In genomic region chr6:169162968-169163903, GRCh38 we compare ENCODE assay signal across 8 cellular contexts.
A peak's percentile ranks its signal among the peaks of the same experiment; 100 is the strongest.
DNase-seq lines count a peak whose midpoint lies in the region; ATAC-seq and TF ChIP-seq lines count a peak whose summit lies in the region.

No MANE protein-coding gene starts in this region.

- H3K36me3 Mint-ChIP-seq in activated naive CD4-positive, alpha-beta T cell treated with anti-CD3 and anti-CD28 coated beads for 36 hours (ENCODE audit: low read depth), result no peaks in the 10 kb centered on the region

- no peak for TF ChIP-seq POLR2A in upper lobe of left lung (IDR thresholded peaks at IDR 0.05)

- no peak overlapping the region for H3K4me2 ChIP-seq in hepatocyte

- WGBS in hepatocyte (ENCODE audit: low lambda C conversion rate, missing lambda C conversion rate), result 94% methylated on average over 10 of the region's 11 CpGs
- 78 to 88% methylated on average over 11 of the region's 11 CpGs for WGBS in upper lobe of left lung, 2 donors

- H3K27ac ChIP-seq in hepatocyte, result no peak overlapping the region
- peak overlapping the region in 2 of 4 donors; percentile 14 to 58 for H3K27ac ChIP-seq in upper lobe of left lung

- H3K79me2 ChIP-seq in hepatocyte, result no peaks in the 10 kb centered on the region

- H2AFZ ChIP-seq in hepatocyte, result no peak overlapping the region

- peak overlapping the region; percentile 20; the same call in 1 of the 2 replicates for H3K4me3 ChIP-seq in WI38 (ENCODE audit: low read depth, low read length)
- H3K4me3 ChIP-seq in hepatocyte, result no peak overlapping the region
- no peak overlapping the region for H3K4me3 ChIP-seq in upper lobe of left lung

- H3K27me3 ChIP-seq in hepatocyte (no peaks in the 10 kb centered on the region), upper lobe of left lung (no peaks in the 10 kb centered on the region)

- H4K20me1 ChIP-seq in hepatocyte (ENCODE audit: insufficient read depth, poor library complexity, severe bottlenecking), result no peaks in the 10 kb centered on the region

- no peaks in the 10 kb centered on the region for H3K4me1 Mint-ChIP-seq in activated naive CD4-positive, alpha-beta T cell treated with anti-CD3 and anti-CD28 coated beads for 36 hours (ENCODE audit: low read depth)

- CTCF ChIA-PET in activated naive CD4-positive, alpha-beta T cell treated with anti-CD3 and anti-CD28 coated beads for 36 hours (lab: Charles Lee), result no interaction called here

- H3K36me3 ChIP-seq in hepatocyte (replicated peaks; ENCODE audit: insufficient read depth, low read depth), result no peaks in the 10 kb centered on the region
- no peaks in the 10 kb centered on the region for H3K36me3 ChIP-seq in upper lobe of left lung

- no peaks in the 10 kb centered on the region for H3K9me2 ChIP-seq in hepatocyte (replicated peaks; ENCODE audit: insufficient read depth)

- H3K9me3 ChIP-seq in hepatocyte (ENCODE audit: low read depth), result no peaks in the 10 kb centered on the region
- no peaks in the 10 kb centered on the region for H3K9me3 ChIP-seq in upper lobe of left lung

- H3K4me1 ChIP-seq in hepatocyte (ENCODE audit: insufficient read depth) (peaks cover 10% of the 10 kb centered on the region), upper lobe of left lung (peaks cover 2 to 8% (median 5%) of the 10 kb centered on the region in 4 donors)

- H3K27ac Mint-ChIP-seq in activated naive CD4-positive, alpha-beta T cell treated with anti-CD3 and anti-CD28 coated beads for 36 hours, result no peak overlapping the region

- no peak overlapping the region for H3K4me3 Mint-ChIP-seq in activated naive CD4-positive, alpha-beta T cell treated with anti-CD3 and anti-CD28 coated beads for 36 hours

- TF ChIP-seq CTCF in WI38 (IDR thresholded peaks at IDR 0.05; ENCODE audit: low read depth, low read length) (no peak), hepatocyte (IDR thresholded peaks at IDR 0.05; ENCODE audit: poor library complexity) (no peak), upper lobe of left lung (IDR thresholded peaks at IDR 0.05) (no peak)

- intact Hi-C loops in activated naive CD4-positive, alpha-beta T cell treated with anti-CD3 and anti-CD28 coated beads for 36 hours (cut with micrococcal nuclease), result no loop called here

- TF ChIP-seq EP300 in upper lobe of left lung (IDR thresholded peaks at IDR 0.05), result no peak

- no peaks in the 10 kb centered on the region for H3K9me3 Mint-ChIP-seq in activated naive CD4-positive, alpha-beta T cell treated with anti-CD3 and anti-CD28 coated beads for 36 hours

- peak; percentile 2 to 90 for ATAC-seq in upper lobe of left lung (ENCODE audit: low FRiP score in 2 of 2)

- no peaks in the 10 kb centered on the region for H3K27me3 Mint-ChIP-seq in activated naive CD4-positive, alpha-beta T cell treated with anti-CD3 and anti-CD28 coated beads for 36 hours (ENCODE audit: low read depth)

- peak; percentile 15 for DNase-seq in activated naive CD4-positive, alpha-beta T cell treated with anti-CD3 and anti-CD28 coated beads for 36 hours
- no peak for DNase-seq in activated naive CD4-positive, alpha-beta T cell treated with Interleukin-2 at 50 U/mL for 16 hours
- peak; percentile 47 for DNase-seq in hepatocyte (ENCODE audit: low spot score)
- no peak for DNase-seq in upper lobe of left lung
- no peak for DNase-seq in OCI-M2 (lab: John Stamatoyannopoulos, UW; ENCODE audit: unreplicated experiment)
- no peak for DNase-seq in DMS79 (lab: John Stamatoyannopoulos, UW)
- no peak for DNase-seq in superior temporal gyrus (ENCODE audit: extremely low spot score)

Comparison
In these comparisons a context has a peak if more than half of its experiments do, and no peak if none do; other contexts are left out.
1. DNase-seq: peak in activated naive CD4-positive, alpha-beta T cell treated with anti-CD3 and anti-CD28 coated beads for 36 hours (single experiment) and hepatocyte (single experiment); none in activated naive CD4-positive, alpha-beta T cell treated with Interleukin-2 at 50 U/mL for 16 hours (single experiment), upper lobe of left lung (0 of 2), OCI-M2 (single experiment), DMS79 (single experiment) and superior temporal gyrus (single experiment).